In genomic region chr14:53881921-53882320, GRCh38 we compare ENCODE assay signal across 1 cellular context.
TF ChIP-seq lines count a peak whose summit lies in the region.

No MANE protein-coding gene starts in this region.

TF ChIP-seq in liver, 16 proteins besides CTCF, POLR2A, EP300 and RAD21:
- no peak for TF ChIP-seq ATF3 (IDR thresholded peaks at IDR 0.05)
- TF ChIP-seq GABPA (IDR thresholded peaks at IDR 0.05 in 1 of 2, conservative IDR thresholded peaks at IDR 0.05 in 1 of 2), result no peak
- TF ChIP-seq RXRA (IDR thresholded peaks at IDR 0.05), result no peak
- TF ChIP-seq JUND (IDR thresholded peaks at IDR 0.05), result no peak
- no peak for TF ChIP-seq HNF4A (conservative IDR thresholded peaks at IDR 0.05)
- TF ChIP-seq EGR1 (IDR thresholded peaks at IDR 0.05; ENCODE audit: low read depth in 2 of 2), result no peak
